Comparison of ENCODE assay signal across 29 cellular contexts in genomic region chr7:91137969-91138368, GRCh38.
"Had no signal": no experiment of that assay in that cellular context is flagged by ENCODE, and none has a peak within 500 bp of the region (broad histone marks: within the 10 kb centered on the region; RNA-seq: fewer than 3 reads in every experiment).

No MANE protein-coding gene starts in this region.

- H3K4me3 Mint-ChIP-seq: mesothelial cell of epicardium; naive B cell; natural killer cell; stimulated activated naive B cell treated with anti-CD40 and anti-IgM and Interleukin-4, amounts not matched to agents 10 μg/mL and 1 μg/mL and 100 μg/mL, for 72 hours had no signal

- H3K4me3 ChIP-seq: heart right ventricle, hepatocyte, lower lobe of right lung, ovary, skin epidermis, suprapubic skin, thoracic aorta, tibial artery, upper lobe of right lung had no signal

- H3K4me2 ChIP-seq: hepatocyte had no signal

- DNase-seq: heart right ventricle; islet precursor cell; lower lobe of right lung; mammary epithelial cell; mesendoderm; naive B cell; natural killer cell; occipital lobe; ovary; retina; right cardiac atrium; stimulated activated CD4-positive, alpha-beta T cell treated with anti-CD3 and anti-CD28 coated beads, Interleukin-12 subunit alpha, Interleukin-12 subunit beta, amount 100 ng/mL, for 4 hours; stimulated activated CD4-positive, alpha-beta T cell treated with anti-CD3 and anti-CD28 coated beads, Interleukin-15, amount 100 ng/mL, for 24 hours; stimulated activated CD4-positive, alpha-beta T cell treated with anti-CD3 and anti-CD28 coated beads, Interleukin-2, amount 100 ng/mL, for 24 hours; stimulated activated CD4-positive, alpha-beta T cell treated with anti-CD3 and anti-CD28 coated beads, Interleukin-4, amount 100 ng/mL, for 1 hour; stimulated activated naive B cell treated with anti-CD40 and anti-IgM and Interleukin-4, amounts not matched to agents 10 μg/mL and 1 μg/mL and 100 μg/mL, for 72 hours; stimulated activated naive CD8-positive, alpha-beta T cell treated with anti-CD3 and anti-CD28 coated beads, Interleukin-15, Interleukin-2, amounts not matched to agents 100 U/mL and 50 U/mL, for 24 hours; tibial artery; trophoblast cell; upper lobe of right lung had no signal

- H3K4me1 Mint-ChIP-seq: natural killer cell had no signal

- H3K9me3 Mint-ChIP-seq: mesothelial cell of epicardium had no signal

- H3K36me3 Mint-ChIP-seq: natural killer cell had no signal

- H3K36me3 ChIP-seq: heart right ventricle, lower lobe of right lung, neutrophil, ovary, suprapubic skin, thoracic aorta, tibial artery, upper lobe of right lung had no signal

- H3K27ac ChIP-seq: heart right ventricle, hepatocyte, lower lobe of right lung, neutrophil, ovary, skin epidermis, suprapubic skin, thoracic aorta, tibial artery, upper lobe of right lung had no signal

- H3K27ac Mint-ChIP-seq: mesothelial cell of epicardium; natural killer cell; progenitor cell of endocrine pancreas; stimulated activated naive B cell treated with anti-CD40 and anti-IgM and Interleukin-4, amounts not matched to agents 10 μg/mL and 1 μg/mL and 100 μg/mL, for 72 hours had no signal

- H3K4me1 ChIP-seq: lower lobe of right lung, suprapubic skin, tibial artery, upper lobe of right lung had no signal

- H3K27me3 Mint-ChIP-seq: naive B cell; progenitor cell of endocrine pancreas; stimulated activated naive B cell treated with anti-CD40 and anti-IgM and Interleukin-4, amounts not matched to agents 10 μg/mL and 1 μg/mL and 100 μg/mL, for 72 hours had no signal

- H3K27me3 ChIP-seq: heart right ventricle, hepatocyte, neutrophil, ovary, suprapubic skin, tibial artery, upper lobe of right lung had no signal

- H3K9me3 ChIP-seq: heart right ventricle, lower lobe of right lung, neutrophil, ovary, suprapubic skin, thoracic aorta, tibial artery, upper lobe of right lung had no signal

- ATAC-seq: heart right ventricle; left lobe of liver; lower lobe of right lung; natural killer cell; right cardiac atrium; sciatic nerve; stimulated activated naive CD8-positive, alpha-beta T cell treated with anti-CD3 and anti-CD28 coated beads, Interleukin-15, Interleukin-2, amounts not matched to agents 100 U/mL and 50 U/mL, for 24 hours had no signal
